Comparison of ENCODE assay signal across 4 cellular contexts in genomic region chr1:30766948-30767347, GRCh38. TPM values are rescaled to one million over a fixed set of nuclear protein-coding genes. Genes with fewer than 3 reads are reported as not detected.
"Had no signal": no experiment of that assay in that cellular context is flagged by ENCODE, and none has a peak within 500 bp of the region (broad histone marks: within the 10 kb centered on the region; RNA-seq: fewer than 3 reads in every experiment).

No MANE protein-coding gene starts in this region.

RNA-seq across cellular contexts. Expression of gene LAPTM5, which starts 9.4 kb away (rescaled TPM):
- total RNA-seq: GM23338 had no signal

RNA-seq across cellular contexts. Expression of gene MATN1, which starts 43.6 kb away (rescaled TPM):
- total RNA-seq: H9, HT1080 had no signal
- polyA plus RNA-seq: IgD-negative memory B cell had no signal
